ENCODE assay signal across 8 cellular contexts in genomic region chr17:19063326-19063956, GRCh38. TPM values are rescaled to one million over a fixed set of nuclear protein-coding genes. Genes with fewer than 3 reads are reported as not detected.
DNase-seq lines count a peak whose midpoint lies in the region; ATAC-seq lines count a peak whose summit lies in the region.
"Not testable (repeated sequence)": the region's sequence is repeated elsewhere in the genome, so short reads cannot be mapped to it uniquely, and the experiment has no call there.

No MANE protein-coding gene starts in this region.

- H3K9me3 Mint-ChIP-seq in activated T-cell treated with anti-CD3 and anti-CD28 coated beads, Interleukin-2, amount 50 U/mL, for 72 hours; memory B cell: not testable (repeated sequence)

- H3K4me1 Mint-ChIP-seq in activated T-cell treated with anti-CD3 and anti-CD28 coated beads, Interleukin-2, amount 50 U/mL, for 72 hours (ENCODE audit: low read depth); memory B cell: not testable (repeated sequence)

- not testable (repeated sequence) for H3K27me3 Mint-ChIP-seq in activated T-cell treated with anti-CD3 and anti-CD28 coated beads, Interleukin-2, amount 50 U/mL, for 72 hours (ENCODE audit: low read depth); memory B cell

- DNase-seq in T-helper 22 cell (ENCODE audit: low read depth): peak; percentile 64
- peak; percentile 83 to 91 for DNase-seq in activated T-cell treated with anti-CD3 and anti-CD28 coated beads, Interleukin-2, amount 50 U/mL, for 72 hours
- DNase-seq in effector CD4-positive, alpha-beta T cell: peak; percentile 65
- peak in 1 of 2 donors; percentile 82 for DNase-seq in memory B cell (ENCODE audit: low spot score in 2 of 2)
- peak; percentile 51 to 80 for DNase-seq in stimulated activated CD4-positive, alpha-beta T cell treated with anti-CD3 and anti-CD28 coated beads, Interleukin-1b, Interleukin-23, amount 100 ng/mL, for 1 hour (ENCODE audit: low read depth in 2 of 2)

- peak overlapping the region; percentile 36 for H3K27ac ChIP-seq in temporal lobe (ENCODE audit: low read depth, low read length)

- H3K27ac Mint-ChIP-seq in activated T-cell treated with anti-CD3 and anti-CD28 coated beads, Interleukin-2, amount 50 U/mL, for 72 hours: peak overlapping the region; percentile 93
- not testable (repeated sequence) for H3K27ac Mint-ChIP-seq in memory B cell

- ATAC-seq in GM18502 (IDR thresholded peaks at IDR 0.05; ENCODE audit: poor library complexity, unreplicated experiment) (peak; percentile 1), HG02798 (IDR thresholded peaks at IDR 0.05; ENCODE audit: poor library complexity, unreplicated experiment) (peak; percentile 57), memory B cell (ENCODE audit: low read depth) (peak; percentile 28)
- ATAC-seq in activated T-cell treated with anti-CD3 and anti-CD28 coated beads, Interleukin-2, amount 50 U/mL, for 72 hours (replicated peaks in 1 of 2): peak in 1 of 2 donors; percentile 56

- peak overlapping the region; percentile 31 to 37 for H3K4me3 Mint-ChIP-seq in activated T-cell treated with anti-CD3 and anti-CD28 coated beads, Interleukin-2, amount 50 U/mL, for 72 hours
- H3K4me3 Mint-ChIP-seq in memory B cell: not testable (repeated sequence)

- H3K36me3 Mint-ChIP-seq in activated T-cell treated with anti-CD3 and anti-CD28 coated beads, Interleukin-2, amount 50 U/mL, for 72 hours (ENCODE audit: insufficient read depth in 2 of 2); memory B cell: not testable (repeated sequence)

RNA-seq across cellular contexts. Expression of gene GRAP, which starts 16.7 kb away (rescaled TPM):
- 10 to 100 TPM in 1 of 2 donors, 1 to 10 TPM in 1; 9.7 to 15.9 TPM for total RNA-seq in activated T-cell treated with anti-CD3 and anti-CD28 coated beads, Interleukin-2, amount 50 U/mL, for 72 hours
- total RNA-seq in temporal lobe: 4.9 TPM

RNA-seq across cellular contexts. Expression of gene FAM83G, which starts 58.9 kb away (rescaled TPM):
- total RNA-seq in activated T-cell treated with anti-CD3 and anti-CD28 coated beads, Interleukin-2, amount 50 U/mL, for 72 hours: 10 to 100 TPM; 10.9 to 11.3 TPM
- total RNA-seq in temporal lobe: 0.25 TPM
